ENCODE assay signal across 30 cellular contexts in the genomic region with DNA sequence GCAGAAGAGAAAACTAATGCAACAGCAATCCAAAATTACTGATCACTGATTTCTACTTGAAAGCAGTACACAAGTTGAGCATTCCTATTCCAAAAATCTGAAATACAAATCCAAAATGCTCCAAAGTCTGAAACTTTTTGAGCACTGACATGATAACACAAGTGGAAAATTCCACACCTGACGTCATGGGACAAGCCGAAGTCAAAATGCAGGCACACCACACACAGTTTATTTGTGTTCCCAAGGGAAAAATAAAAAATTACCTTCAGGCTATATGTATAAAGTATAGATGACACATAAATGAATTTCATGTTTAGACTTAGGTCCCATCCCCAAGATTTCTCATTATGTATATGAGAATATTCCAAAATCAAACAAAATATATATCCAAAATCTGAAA.
"Had no signal": no experiment of that assay in that cellular context is flagged by ENCODE, and none has a peak within 500 bp of the region (broad histone marks: within the 10 kb centered on the region; RNA-seq: fewer than 3 reads in every experiment).

No MANE protein-coding gene starts in this region.

- ATAC-seq: activated CD8-positive, alpha-beta T cell treated with anti-CD3 and anti-CD28 coated beads for 36 hours; activated naive CD8-positive, alpha-beta T cell treated with anti-CD3 and anti-CD28 coated beads, Interleukin-2, amount 50 U/mL, for 24 hours; activated T-cell treated with anti-CD3 and anti-CD28 coated beads, Interleukin-2, amount 50 U/mL, for 4 hours; activated T-helper 17 cell treated with anti-CD3 and anti-CD28 coated beads, Interleukin-2, amount 50 U/mL, for 72 hours had no signal

- H3K36me3 ChIP-seq: adrenal gland, breast epithelium, cardiac muscle cell had no signal

- H3K36me3 Mint-ChIP-seq: activated naive CD4-positive, alpha-beta T cell treated with anti-CD3 and anti-CD28 coated beads, Interleukin-2, amount 50 U/mL, for 24 hours had no signal

- H3K4me1 Mint-ChIP-seq: activated naive CD4-positive, alpha-beta T cell treated with anti-CD3 and anti-CD28 coated beads, Interleukin-2, amount 50 U/mL, for 24 hours; activated naive CD8-positive, alpha-beta T cell treated with anti-CD3 and anti-CD28 coated beads for 36 hours; activated naive CD8-positive, alpha-beta T cell treated with anti-CD3 and anti-CD28 coated beads, Interleukin-2, amount 50 U/mL, for 24 hours; activated T-helper 17 cell treated with anti-CD3 and anti-CD28 coated beads, Interleukin-2, amount 50 U/mL, for 72 hours had no signal

- H3K27me3 ChIP-seq: adrenal gland, breast epithelium, cardiac muscle cell, dorsolateral prefrontal cortex, esophagus squamous epithelium had no signal

- H3K27ac Mint-ChIP-seq: activated CD8-positive, alpha-beta T cell treated with anti-CD3 and anti-CD28 coated beads for 36 hours; activated naive CD4-positive, alpha-beta T cell treated with anti-CD3 and anti-CD28 coated beads for 36 hours; activated naive CD4-positive, alpha-beta T cell treated with anti-CD3 and anti-CD28 coated beads, Interleukin-2, amount 50 U/mL, for 24 hours; activated naive CD8-positive, alpha-beta T cell treated with anti-CD3 and anti-CD28 coated beads for 36 hours; activated naive CD8-positive, alpha-beta T cell treated with anti-CD3 and anti-CD28 coated beads, Interleukin-2, amount 50 U/mL, for 24 hours; activated T-helper 17 cell treated with anti-CD3 and anti-CD28 coated beads, Interleukin-2, amount 50 U/mL, for 72 hours; brain; dendritic cell treated with granulocyte-macrophage colony-stimulating factor and Interleukin-4, amounts not matched to agents 40 ng/mL and 50 ng/mL, for 4 days had no signal

- H3K4me3 Mint-ChIP-seq: activated CD8-positive, alpha-beta T cell treated with anti-CD3 and anti-CD28 coated beads for 36 hours; activated naive CD4-positive, alpha-beta T cell treated with anti-CD3 and anti-CD28 coated beads for 36 hours; activated naive CD4-positive, alpha-beta T cell treated with anti-CD3 and anti-CD28 coated beads, Interleukin-2, amount 50 U/mL, for 24 hours; activated naive CD8-positive, alpha-beta T cell treated with anti-CD3 and anti-CD28 coated beads for 36 hours; activated naive CD8-positive, alpha-beta T cell treated with anti-CD3 and anti-CD28 coated beads, Interleukin-2, amount 50 U/mL, for 24 hours; activated T-cell treated with anti-CD3 and anti-CD28 coated beads, Interleukin-2, amount 50 U/mL, for 4 hours; activated T-helper 17 cell treated with anti-CD3 and anti-CD28 coated beads, Interleukin-2, amount 50 U/mL, for 72 hours; brain; dendritic cell treated with granulocyte-macrophage colony-stimulating factor and Interleukin-4, amounts not matched to agents 40 ng/mL and 50 ng/mL, for 4 days had no signal

- DNase-seq: activated CD4-positive, alpha-beta T cell treated with anti-CD3 and anti-CD28 coated beads for 1 hour; activated CD4-positive, alpha-beta T cell treated with anti-CD3 and anti-CD28 coated beads for 4 hours; activated CD4-positive, alpha-beta T cell treated with anti-CD3 and anti-CD28 coated beads, Interleukin-2, amount 50 U/mL, for 1 hour; activated CD4-positive, alpha-beta T cell treated with anti-CD3 and anti-CD28 coated beads, Interleukin-2, amount 50 U/mL, for 48 hours; activated CD8-positive, alpha-beta memory T cell treated with anti-CD3 and anti-CD28 coated beads for 24 hours; activated CD8-positive, alpha-beta T cell treated with anti-CD3 and anti-CD28 coated beads for 36 hours; activated effector memory CD4-positive, alpha-beta T cell treated with Interleukin-2 at 50 U/mL for 16 hours; activated naive CD4-positive, alpha-beta T cell treated with anti-CD3 and anti-CD28 coated beads for 36 hours; activated naive CD8-positive, alpha-beta T cell treated with anti-CD3 and anti-CD28 coated beads for 36 hours; activated naive CD8-positive, alpha-beta T cell treated with anti-CD3 and anti-CD28 coated beads, Interleukin-2, amount 50 U/mL, for 24 hours; activated T-cell treated with anti-CD3 and anti-CD28 coated beads, Interleukin-2, amount 50 U/mL, for 4 hours; adrenal gland; amygdala; aorta; central memory CD4-positive, alpha-beta T cell; cerebellar nuclear complex; dorsolateral prefrontal cortex; effector memory CD4-positive, alpha-beta T cell; esophagus squamous epithelium; head of caudate nucleus; T-helper 2 cell had no signal

- H3K27ac ChIP-seq: adrenal gland, breast epithelium, cardiac muscle cell, coronary artery, dorsolateral prefrontal cortex, epithelial cell of prostate, esophagus squamous epithelium had no signal

- H3K9me3 Mint-ChIP-seq: activated CD8-positive, alpha-beta T cell treated with anti-CD3 and anti-CD28 coated beads for 36 hours; activated naive CD8-positive, alpha-beta T cell treated with anti-CD3 and anti-CD28 coated beads, Interleukin-2, amount 50 U/mL, for 24 hours; activated T-helper 17 cell treated with anti-CD3 and anti-CD28 coated beads, Interleukin-2, amount 50 U/mL, for 72 hours had no signal

- H3K27me3 Mint-ChIP-seq: activated CD8-positive, alpha-beta T cell treated with anti-CD3 and anti-CD28 coated beads for 36 hours; activated naive CD8-positive, alpha-beta T cell treated with anti-CD3 and anti-CD28 coated beads for 36 hours; activated naive CD8-positive, alpha-beta T cell treated with anti-CD3 and anti-CD28 coated beads, Interleukin-2, amount 50 U/mL, for 24 hours; activated T-helper 17 cell treated with anti-CD3 and anti-CD28 coated beads, Interleukin-2, amount 50 U/mL, for 72 hours; dendritic cell treated with granulocyte-macrophage colony-stimulating factor and Interleukin-4, amounts not matched to agents 40 ng/mL and 50 ng/mL, for 4 days had no signal

- H3K4me1 ChIP-seq: adrenal gland, breast epithelium, esophagus squamous epithelium had no signal

- H3K4me3 ChIP-seq: adrenal gland, breast epithelium, cardiac muscle cell, coronary artery, dorsolateral prefrontal cortex, esophagus squamous epithelium had no signal

- FAIRE-seq: frontal cortex had no signal

- H3K9me3 ChIP-seq: breast epithelium had no signal
